In genomic region chr14:49977126-49977841, GRCh38 we compare ENCODE assay signal across 8 cellular contexts.
DNase-seq lines count a peak whose midpoint lies in the region; ATAC-seq and TF ChIP-seq lines count a peak whose summit lies in the region.

No MANE protein-coding gene starts in this region.

- no peak overlapping the region for H3K23ac ChIP-seq in neuronal stem cell (ENCODE audit: low read depth, low read length, poor library complexity)

- no peak overlapping the region for H2BK5ac ChIP-seq in neuronal stem cell (ENCODE audit: low read length)

- H4K91ac ChIP-seq in neuronal stem cell (ENCODE audit: low read depth, low read length, poor library complexity) = no peak overlapping the region

- no peak overlapping the region for H3K4me3 ChIP-seq in neuronal stem cell (ENCODE audit: low read length in 2 of 2)

- H3K36me3 Mint-ChIP-seq in Calu3 (ENCODE audit: insufficient read depth, unreplicated experiment) = peaks cover 22% of the 10 kb centered on the region
- peaks cover 79% of the 10 kb centered on the region for H3K36me3 Mint-ChIP-seq in activated T-helper 17 cell treated with anti-CD3 and anti-CD28 coated beads, Interleukin-2, amount 50 U/mL, for 72 hours (ENCODE audit: low read depth)

- H2BK120ac ChIP-seq in neuronal stem cell (ENCODE audit: low read depth, low read length) = no peak overlapping the region

- DNase-seq in Calu3 (no peak), KBM-7 (peak; percentile 82), ecto neural progenitor cell (ENCODE audit: low spot score) (no peak), SK-N-DZ (ENCODE audit: low spot score) (no peak), neuronal stem cell (ENCODE audit: low spot score) (no peak)
- peak; percentile 37 to 45 for DNase-seq in stimulated activated CD4-positive, alpha-beta T cell treated with anti-CD3 and anti-CD28 coated beads, Interleukin-4, amount 100 ng/mL, for 48 hours (ENCODE audit: low read depth in 2 of 2)

- BruUV-seq in Calu3 (replicated peaks; lab: Mats Ljungman, UMichigan) = no TSS peak

- H4K8ac ChIP-seq in neuronal stem cell (ENCODE audit: low read depth, low read length) = no peak overlapping the region

- no peak overlapping the region for H3K18ac ChIP-seq in neuronal stem cell (ENCODE audit: low read length)

- H3K36me3 ChIP-seq in neuronal stem cell (replicated peaks in 1 of 2; ENCODE audit: control insufficient read depth in 2 of 2, insufficient read depth in 2 of 2, low read length in 2 of 2) = no peaks in the 10 kb centered on the region

- CTCF ChIA-PET in Calu3 (lab: Charles Lee) = interaction anchor here (1.0 kb wide), 1 partner anchor 116 kb away, joined by 4 read pairs; no protein-coding TSS in a partner anchor

- H2AK5ac ChIP-seq in neuronal stem cell (ENCODE audit: low read depth, low read length) = no peak overlapping the region

- no CpG with 5 or more reads among the region's 5 CpGs for WGBS in neuronal stem cell (ENCODE audit: extremely low coverage in 2 of 2, insufficient read length in 2 of 2, insufficient replicate concordance in 1 of 2), 2 donors

- H2AFZ ChIP-seq in neuronal stem cell (ENCODE audit: low read length) = no peak overlapping the region

- no peak overlapping the region for H3K27ac ChIP-seq in neuronal stem cell (replicated peaks; ENCODE audit: low read length)

- no peaks in the 10 kb centered on the region for H3K4me1 ChIP-seq in neuronal stem cell (ENCODE audit: control insufficient read depth in 2 of 2, insufficient read depth in 1 of 2, low read depth in 1 of 2, low read length in 2 of 2)

- H3K4me3 Mint-ChIP-seq in Calu3 (ENCODE audit: low read depth, unreplicated experiment) = no peak overlapping the region
- peak overlapping the region; percentile 81 for H3K4me3 Mint-ChIP-seq in activated T-helper 17 cell treated with anti-CD3 and anti-CD28 coated beads, Interleukin-2, amount 50 U/mL, for 72 hours

- no peak overlapping the region for H3K14ac ChIP-seq in neuronal stem cell (ENCODE audit: low read length)

- H3K9me3 ChIP-seq in neuronal stem cell (replicated peaks in 1 of 2; ENCODE audit: control insufficient read depth in 2 of 2, insufficient read depth in 1 of 2, low read depth in 1 of 2, low read length in 2 of 2) = no peaks in the 10 kb centered on the region

- peak overlapping the region; percentile 97 for H3K27ac Mint-ChIP-seq in Calu3 (ENCODE audit: unreplicated experiment)
- H3K27ac Mint-ChIP-seq in activated T-helper 17 cell treated with anti-CD3 and anti-CD28 coated beads, Interleukin-2, amount 50 U/mL, for 72 hours = peak overlapping the region; percentile 90

- peaks cover 0 to 34% (median 0%) of the 10 kb centered on the region in 3 experiments for H3K27me3 ChIP-seq in neuronal stem cell (ENCODE audit: control insufficient read depth in 3 of 3, insufficient read depth in 3 of 3, low read depth in 1 of 3, low read length in 3 of 3)

- H3K27me3 Mint-ChIP-seq in Calu3 (ENCODE audit: unreplicated experiment) = no peaks in the 10 kb centered on the region
- H3K27me3 Mint-ChIP-seq in activated T-helper 17 cell treated with anti-CD3 and anti-CD28 coated beads, Interleukin-2, amount 50 U/mL, for 72 hours = no peaks in the 10 kb centered on the region

- peaks cover 53% of the 10 kb centered on the region for H3K4me1 Mint-ChIP-seq in Calu3 (ENCODE audit: low read depth, unreplicated experiment)
- H3K4me1 Mint-ChIP-seq in activated T-helper 17 cell treated with anti-CD3 and anti-CD28 coated beads, Interleukin-2, amount 50 U/mL, for 72 hours = peaks cover 64% of the 10 kb centered on the region

- in situ Hi-C loops in KBM-7 (cut with MboI; ENCODE audit: low pct_unique_long_range_greater_than_20kb, low sequenced_read_pairs) = no loop called here

- no peak for TF ChIP-seq CTCF in Calu3 (IDR thresholded peaks at IDR 0.05; ENCODE audit: unreplicated experiment)

- H3K4ac ChIP-seq in neuronal stem cell (ENCODE audit: low read length) = no peak overlapping the region

- no peak overlapping the region for H2BK12ac ChIP-seq in neuronal stem cell (ENCODE audit: low read length)

- no peak overlapping the region for H3K4me2 ChIP-seq in neuronal stem cell (ENCODE audit: insufficient read depth, low read length, poor library complexity, severe bottlenecking)

- intact Hi-C loops in Calu3 (cut with micrococcal nuclease; ENCODE audit: unreplicated experiment) = no loop called here

- peaks cover 5% of the 10 kb centered on the region for H3K9me3 Mint-ChIP-seq in Calu3 (ENCODE audit: low read depth, unreplicated experiment)
- H3K9me3 Mint-ChIP-seq in activated T-helper 17 cell treated with anti-CD3 and anti-CD28 coated beads, Interleukin-2, amount 50 U/mL, for 72 hours = no peaks in the 10 kb centered on the region

- H2BK15ac ChIP-seq in neuronal stem cell (ENCODE audit: low read length) = no peak overlapping the region

- H3K79me1 ChIP-seq in neuronal stem cell (ENCODE audit: low read depth, low read length) = no peaks in the 10 kb centered on the region

- no peak overlapping the region for H3K9ac ChIP-seq in neuronal stem cell (ENCODE audit: low read depth, low read length, poor library complexity)

- ATAC-seq in GM21515 (IDR thresholded peaks at IDR 0.05; ENCODE audit: unreplicated experiment) = peak; percentile 81
- ATAC-seq in activated T-helper 17 cell treated with anti-CD3 and anti-CD28 coated beads, Interleukin-2, amount 50 U/mL, for 72 hours (replicated peaks) = peak; percentile 67

Comparison
In these comparisons a context has a peak if more than half of its experiments do, and no peak if none do; other contexts are left out.
1. DNase-seq: peak in KBM-7 (single experiment) and stimulated activated CD4-positive, alpha-beta T cell treated with anti-CD3 and anti-CD28 coated beads, Interleukin-4, amount 100 ng/mL, for 48 hours (2 of 2); none in Calu3 (single experiment), ecto neural progenitor cell (single experiment), SK-N-DZ (single experiment) and neuronal stem cell (single experiment).